In genomic region chr6:37239950-37240713, GRCh38 we compare ENCODE assay signal across 8 cellular contexts. TPM values are rescaled to one million over a fixed set of nuclear protein-coding genes. Genes with fewer than 3 reads are reported as not detected.
A peak's percentile ranks its signal among the peaks of the same experiment; 100 is the strongest.
DNase-seq lines count a peak whose midpoint lies in the region; ATAC-seq and TF ChIP-seq lines count a peak whose summit lies in the region.

No MANE protein-coding gene starts in this region.

- H3K27ac ChIP-seq in CD8-positive, alpha-beta memory T cell (ENCODE audit: low read depth, low read length), result peak overlapping the region; percentile 58
- H3K27ac ChIP-seq in naive thymus-derived CD4-positive, alpha-beta T cell (ENCODE audit: low read depth, low read length), result no peak overlapping the region

- peak overlapping the region in 6 of 8 donors; percentile 25 to 73 (median 38) for H3K27ac Mint-ChIP-seq in CD8-positive, alpha-beta memory T cell
- peak overlapping the region; percentile 73 for H3K27ac Mint-ChIP-seq in activated CD8-positive, alpha-beta T cell treated with anti-CD3 and anti-CD28 coated beads for 36 hours
- peak overlapping the region; percentile 63 to 94 for H3K27ac Mint-ChIP-seq in effector memory CD8-positive, alpha-beta T cell
- H3K27ac Mint-ChIP-seq in naive thymus-derived CD4-positive, alpha-beta T cell, result peak overlapping the region in 8 of 9 donors; percentile 22 to 80 (median 54)

- DNase-seq in CD8-positive, alpha-beta memory T cell, result peak; percentile 3 to 76 (median 14)
- DNase-seq in HCEC 1CT (peak; percentile 100), NCI-H460 (ENCODE audit: extremely low read depth, low read depth) (peak; percentile 21)
- DNase-seq in activated CD8-positive, alpha-beta T cell treated with anti-CD3 and anti-CD28 coated beads for 36 hours, result peak; percentile 94
- DNase-seq in effector memory CD8-positive, alpha-beta T cell, result peak; percentile 20 to 47 (median 38)
- DNase-seq in naive thymus-derived CD4-positive, alpha-beta T cell, result peak in 8 of 9 donors; percentile 22 to 73 (median 39)
- peak; percentile 48 to 85 for DNase-seq in stimulated activated CD8-positive, alpha-beta memory T cell treated with anti-CD3 and anti-CD28 coated beads, Interleukin-7, amount 100 ng/mL, for 48 hours (ENCODE audit: extremely low read depth in 1 of 2, low read depth in 1 of 2)

- H3K9me3 ChIP-seq in CD8-positive, alpha-beta memory T cell (ENCODE audit: low read length), result no peaks in the 10 kb centered on the region
- H3K9me3 ChIP-seq in naive thymus-derived CD4-positive, alpha-beta T cell (ENCODE audit: control insufficient read depth in 2 of 3, low read length in 3 of 3), result no peaks in the 10 kb centered on the region

- H3K4me3 ChIP-seq in CD8-positive, alpha-beta memory T cell (ENCODE audit: low read length), result no peak overlapping the region
- H3K4me3 ChIP-seq in naive thymus-derived CD4-positive, alpha-beta T cell (ENCODE audit: low read length), result no peak overlapping the region

- H3K4me1 Mint-ChIP-seq in CD8-positive, alpha-beta memory T cell, result peaks cover 7 to 12% (median 11%) of the 10 kb centered on the region in 3 donors
- H3K4me1 Mint-ChIP-seq in activated CD8-positive, alpha-beta T cell treated with anti-CD3 and anti-CD28 coated beads for 36 hours (ENCODE audit: low read depth), result peaks cover 41% of the 10 kb centered on the region
- H3K4me1 Mint-ChIP-seq in effector memory CD8-positive, alpha-beta T cell (ENCODE audit: low read depth in 2 of 2), result peaks cover 7 to 10% of the 10 kb centered on the region in 2 donors
- H3K4me1 Mint-ChIP-seq in naive thymus-derived CD4-positive, alpha-beta T cell, result peaks cover 8 to 31% (median 11%) of the 10 kb centered on the region in 7 donors

- no peak for TF ChIP-seq CTCF in activated CD8-positive, alpha-beta T cell treated with anti-CD3 and anti-CD28 coated beads for 36 hours (IDR thresholded peaks at IDR 0.05)

- H3K36me3 ChIP-seq in CD8-positive, alpha-beta memory T cell (ENCODE audit: insufficient read depth, low read length), result no peaks in the 10 kb centered on the region
- no peaks in the 10 kb centered on the region for H3K36me3 ChIP-seq in naive thymus-derived CD4-positive, alpha-beta T cell (ENCODE audit: control insufficient read depth in 2 of 3, insufficient read depth in 3 of 3, low read length in 3 of 3)

- intact Hi-C loops in activated CD8-positive, alpha-beta T cell treated with anti-CD3 and anti-CD28 coated beads for 36 hours (cut with micrococcal nuclease), result no loop called here
- intact Hi-C loops in naive thymus-derived CD4-positive, alpha-beta T cell (cut with micrococcal nuclease), result loop anchor here in 1 of 2 donors (1.0 kb wide), 1 partner anchor 20 kb away; no protein-coding TSS in a partner anchor

- POLR2A ChIA-PET in CD8-positive, alpha-beta memory T cell (lab: Charles Lee), result no interaction called here
- POLR2A ChIA-PET in activated CD8-positive, alpha-beta T cell treated with anti-CD3 and anti-CD28 coated beads for 36 hours (lab: Charles Lee), result interaction anchor here (1.0 to 2.2 kb wide), 4 partner anchors 18 to 64 kb away, joined by 3 to 8 read pairs (median 4); partner anchors contain the start of genes TBC1D22B and TMEM217
- POLR2A ChIA-PET in naive thymus-derived CD4-positive, alpha-beta T cell (lab: Charles Lee), result interaction anchor here (0.5 to 0.7 kb wide), 2 partner anchors 18 to 642 kb away, joined by 3 to 7 read pairs; partner anchors contain the start of genes TBC1D22B and TMEM217

- H3K36me3 Mint-ChIP-seq in CD8-positive, alpha-beta memory T cell, result no peaks in the 10 kb centered on the region
- no peaks in the 10 kb centered on the region for H3K36me3 Mint-ChIP-seq in activated CD8-positive, alpha-beta T cell treated with anti-CD3 and anti-CD28 coated beads for 36 hours (ENCODE audit: low read depth)
- H3K36me3 Mint-ChIP-seq in effector memory CD8-positive, alpha-beta T cell (ENCODE audit: insufficient read depth), result no peaks in the 10 kb centered on the region
- peaks cover 0 to 5% (median 0%) of the 10 kb centered on the region in 5 donors for H3K36me3 Mint-ChIP-seq in naive thymus-derived CD4-positive, alpha-beta T cell

- H3K9me3 Mint-ChIP-seq in CD8-positive, alpha-beta memory T cell, result no peaks in the 10 kb centered on the region
- no peaks in the 10 kb centered on the region for H3K9me3 Mint-ChIP-seq in activated CD8-positive, alpha-beta T cell treated with anti-CD3 and anti-CD28 coated beads for 36 hours
- no peaks in the 10 kb centered on the region for H3K9me3 Mint-ChIP-seq in effector memory CD8-positive, alpha-beta T cell
- H3K9me3 Mint-ChIP-seq in naive thymus-derived CD4-positive, alpha-beta T cell, result no peaks in the 10 kb centered on the region

- no peak overlapping the region for H3K4me3 Mint-ChIP-seq in CD8-positive, alpha-beta memory T cell
- no peak overlapping the region for H3K4me3 Mint-ChIP-seq in activated CD8-positive, alpha-beta T cell treated with anti-CD3 and anti-CD28 coated beads for 36 hours
- peak overlapping the region in 1 of 2 donors; percentile 32 for H3K4me3 Mint-ChIP-seq in effector memory CD8-positive, alpha-beta T cell
- H3K4me3 Mint-ChIP-seq in naive thymus-derived CD4-positive, alpha-beta T cell, result peak overlapping the region in 1 of 10 donors; percentile 7

- no peaks in the 10 kb centered on the region for H3K27me3 Mint-ChIP-seq in CD8-positive, alpha-beta memory T cell
- no peaks in the 10 kb centered on the region for H3K27me3 Mint-ChIP-seq in activated CD8-positive, alpha-beta T cell treated with anti-CD3 and anti-CD28 coated beads for 36 hours
- peaks cover 0 to 3% of the 10 kb centered on the region in 2 donors for H3K27me3 Mint-ChIP-seq in effector memory CD8-positive, alpha-beta T cell
- no peaks in the 10 kb centered on the region for H3K27me3 Mint-ChIP-seq in naive thymus-derived CD4-positive, alpha-beta T cell

- H3K27me3 ChIP-seq in CD8-positive, alpha-beta memory T cell (ENCODE audit: insufficient read depth, low read length, poor library complexity, severe bottlenecking), result no peaks in the 10 kb centered on the region
- H3K27me3 ChIP-seq in naive thymus-derived CD4-positive, alpha-beta T cell (ENCODE audit: control insufficient read depth in 2 of 2, insufficient read depth in 2 of 2, low read length in 2 of 2), result no peaks in the 10 kb centered on the region

- ATAC-seq in activated CD8-positive, alpha-beta T cell treated with anti-CD3 and anti-CD28 coated beads for 36 hours, result peak; percentile 93
- peak; percentile 86 for ATAC-seq in effector memory CD8-positive, alpha-beta T cell (replicated peaks)
- ATAC-seq in naive thymus-derived CD4-positive, alpha-beta T cell, result peak; percentile 77
- ATAC-seq in HG02571 (IDR thresholded peaks at IDR 0.05; ENCODE audit: unreplicated experiment), result no peak

- CTCF ChIA-PET in CD8-positive, alpha-beta memory T cell (lab: Charles Lee), result interaction anchor here (0.6 kb wide), 1 partner anchor 446 kb away, joined by 3 read pairs; no protein-coding TSS in a partner anchor
- CTCF ChIA-PET in activated CD8-positive, alpha-beta T cell treated with anti-CD3 and anti-CD28 coated beads for 36 hours (lab: Charles Lee), result interaction anchor here (0.9 to 3.9 kb wide), 3 partner anchors 18 to 222 kb away, joined by 3 to 11 read pairs (median 5); partner anchors contain the start of genes TBC1D22B and TMEM217
- CTCF ChIA-PET in naive thymus-derived CD4-positive, alpha-beta T cell (lab: Charles Lee), result no interaction called here

- H3K4me1 ChIP-seq in CD8-positive, alpha-beta memory T cell (ENCODE audit: insufficient read depth, low read length), result peaks cover 11% of the 10 kb centered on the region
- peaks cover 0 to 10% of the 10 kb centered on the region in 2 donors for H3K4me1 ChIP-seq in naive thymus-derived CD4-positive, alpha-beta T cell (ENCODE audit: control insufficient read depth in 2 of 2, insufficient read depth in 2 of 2, low read length in 2 of 2)

RNA-seq across cellular contexts. Expression of gene TBC1D22B, which starts 17.4 kb away (rescaled TPM):
- total RNA-seq in CD8-positive, alpha-beta memory T cell, result 10 to 100 TPM; 14.4 TPM
- polyA plus RNA-seq in CD8-positive, alpha-beta memory T cell, result 11.2 TPM
- 7.2 and 8.6 TPM in 2 replicates for total RNA-seq in NCI-H460 (2014; rRNA removed; shearing (Covaris generic))
- polyA plus RNA-seq in NCI-H460 (2014; cell fraction: nucleus; rRNA removed), result 4.7 and 4.9 TPM in 2 replicates
- total RNA-seq in activated CD8-positive, alpha-beta T cell treated with anti-CD3 and anti-CD28 coated beads for 36 hours, result 10 to 100 TPM; 12.1 to 12.3 TPM
- total RNA-seq in naive thymus-derived CD4-positive, alpha-beta T cell, result 10 to 100 TPM in 2 of 5 experiments, 1 to 10 TPM in 3; 8.3 to 23.5 (median 9.5) TPM
- polyA plus RNA-seq in naive thymus-derived CD4-positive, alpha-beta T cell, result 10 to 100 TPM in 1 of 2 donors, 1 to 10 TPM in 1; 7.7 to 10.7 TPM

RNA-seq across cellular contexts. Expression of gene TMEM217, which starts 17.8 kb away (rescaled TPM):
- total RNA-seq in CD8-positive, alpha-beta memory T cell, result 1 to 10 TPM; 4.2 to 6.6 TPM
- polyA plus RNA-seq in CD8-positive, alpha-beta memory T cell, result 0.44 TPM
- total RNA-seq in NCI-H460 (2014; rRNA removed; shearing (Covaris generic)), result 0.10 TPM in 1 of 2 replicates, not detected in the other
- polyA plus RNA-seq in NCI-H460 (2014; cell fraction: nucleus; rRNA removed), result not detected in 2 replicates
- total RNA-seq in activated CD8-positive, alpha-beta T cell treated with anti-CD3 and anti-CD28 coated beads for 36 hours, result 1 to 10 TPM; 4.0 to 5.7 TPM
- total RNA-seq in naive thymus-derived CD4-positive, alpha-beta T cell, result 1 to 10 TPM in 2 of 5 experiments, under 1 TPM in 1, not detected in 2; 0.78 to 2.8 (median 1.6) TPM
- polyA plus RNA-seq in naive thymus-derived CD4-positive, alpha-beta T cell, result under 1 TPM; 0.28 to 0.34 TPM

Comparison
In these comparisons a context has a peak if more than half of its experiments do, and no peak if none do; other contexts are left out.
1. DNase-seq: peak in every context shown above with its lines; median percentile 100 in HCEC 1CT; 94 in activated CD8-positive, alpha-beta T cell treated with anti-CD3 and anti-CD28 coated beads for 36 hours; 66 in stimulated activated CD8-positive, alpha-beta memory T cell treated with anti-CD3 and anti-CD28 coated beads, Interleukin-7, amount 100 ng/mL, for 48 hours; 39 in naive thymus-derived CD4-positive, alpha-beta T cell; 38 in effector memory CD8-positive, alpha-beta T cell; 21 in NCI-H460; 14 in CD8-positive, alpha-beta memory T cell.